13 cellular contexts compared by ENCODE assay signal in the genomic region with DNA sequence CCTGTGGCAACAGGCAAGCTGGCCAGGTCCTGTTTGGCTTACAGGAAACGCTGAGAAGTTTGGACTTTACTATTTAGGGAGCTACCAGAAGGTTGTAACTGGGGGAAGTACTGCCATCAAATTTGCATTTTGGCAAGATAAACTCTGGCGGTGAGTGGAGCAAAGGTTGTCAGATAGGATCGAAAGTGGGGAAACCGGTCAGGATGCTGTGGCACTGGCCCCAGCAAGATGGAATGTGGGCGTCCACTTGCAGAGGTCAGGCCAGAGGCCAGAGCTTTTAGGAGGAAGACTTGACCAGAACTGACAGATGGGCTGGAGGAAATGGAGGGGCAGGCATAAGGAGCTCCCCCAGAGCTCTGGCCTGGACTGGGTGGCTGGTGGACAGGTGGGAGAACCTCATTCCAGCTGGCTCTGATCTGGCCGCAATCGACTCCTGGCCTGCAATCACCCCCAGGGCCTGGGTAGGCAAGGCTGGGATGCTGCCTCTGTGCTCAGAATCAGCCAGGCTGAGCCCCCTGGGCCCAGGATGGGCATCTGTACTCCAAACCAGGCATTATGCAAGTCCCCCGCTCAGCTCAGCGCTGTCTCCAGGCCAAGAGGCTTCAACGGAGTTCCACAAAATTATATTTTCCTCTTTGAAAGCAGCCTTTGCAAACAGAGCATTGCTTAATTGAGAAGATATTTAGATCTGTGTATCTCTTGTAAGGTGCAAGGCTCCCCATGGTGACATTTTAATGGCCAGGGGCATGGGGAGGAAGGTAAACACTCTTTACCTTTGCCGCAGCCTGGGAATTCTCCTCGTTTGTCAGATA.
DNase-seq lines count a peak whose midpoint lies in the region; ATAC-seq, FAIRE-seq and TF ChIP-seq lines count a peak whose summit lies in the region.
"Had no signal": no experiment of that assay in that cellular context is flagged by ENCODE, and none has a peak within 500 bp of the region (broad histone marks: within the 10 kb centered on the region; RNA-seq: fewer than 3 reads in every experiment).

No MANE protein-coding gene starts in this region.

- H3K4me3 ChIP-seq in right cardiac atrium (ENCODE audit: low read length) (no peak overlapping the region), H1 (ENCODE audit: extremely low read depth in 1 of 4, insufficient read depth in 2 of 4, low read depth in 3 of 4, low read length in 4 of 4) (no peak overlapping the region), mucosa of stomach (ENCODE audit: low read length) (peak overlapping the region; percentile 69)
- H3K4me3 ChIP-seq: breast epithelium, gastroesophageal sphincter had no signal

- H3K27me3 ChIP-seq in right cardiac atrium (ENCODE audit: control insufficient read depth, insufficient read depth) (no peaks in the 10 kb centered on the region), H1 (replicated peaks in 1 of 4; ENCODE audit: control insufficient read depth in 3 of 4, extremely low read depth in 1 of 4, insufficient read depth in 3 of 4, low read length in 3 of 4) (peaks cover 0 to 2% (median under 1%) of the 10 kb centered on the region in 4 experiments; a peak in 1 of 7 replicates), mucosa of stomach (ENCODE audit: control insufficient read depth, insufficient read depth, low read length) (no peaks in the 10 kb centered on the region), H9 (ENCODE audit: insufficient read depth, low read length) (no peaks in the 10 kb centered on the region)

- H4K8ac ChIP-seq in H1 (ENCODE audit: extremely low read depth, insufficient read depth, low read length) = no peak overlapping the region
- no peak overlapping the region for H4K8ac ChIP-seq in H9 (replicated peaks; ENCODE audit: insufficient read length, low read depth, low read length)

- intact Hi-C loops in right cardiac atrium (cut with DNase I) (no loop called here), Right ventricle myocardium inferior (cut with DNase I) (no loop called here)

- H3K9me3 ChIP-seq in right cardiac atrium (ENCODE audit: control insufficient read depth, low read length) = no peaks in the 10 kb centered on the region
- no peaks in the 10 kb centered on the region for H3K9me3 ChIP-seq in H1 (ENCODE audit: insufficient read depth in 2 of 2, low read depth in 1 of 2, low read length in 1 of 2)
- no peaks in the 10 kb centered on the region for H3K9me3 ChIP-seq in mucosa of stomach (ENCODE audit: control insufficient read depth, low read length)
- H3K9me3 ChIP-seq in H9 (ENCODE audit: control insufficient read depth, low read depth, low read length) = no peaks in the 10 kb centered on the region
- H3K9me3 ChIP-seq: breast epithelium, gastroesophageal sphincter had no signal

- H3K56ac ChIP-seq in H1 (replicated peaks; ENCODE audit: insufficient read length, low read depth, low read length) (no peak overlapping the region), H9 (ENCODE audit: insufficient read length, low read depth, low read length) (no peak overlapping the region)

- H3K36me3 ChIP-seq in H1 (ENCODE audit: control insufficient read depth in 2 of 4, insufficient read depth in 4 of 4, low read length in 3 of 4) = no peaks in the 10 kb centered on the region
- H3K36me3 ChIP-seq in mucosa of stomach (ENCODE audit: control insufficient read depth, insufficient read depth, low read length) = no peaks in the 10 kb centered on the region
- H3K36me3 ChIP-seq: breast epithelium, gastroesophageal sphincter had no signal

- H2BK12ac ChIP-seq in H1 (ENCODE audit: low read depth, low read length) (no peak overlapping the region), H9 (ENCODE audit: insufficient read length, low read depth, low read length) (no peak overlapping the region)

- H3K4me2 ChIP-seq in H1 (ENCODE audit: insufficient read depth in 1 of 2, low read depth in 2 of 2, low read length in 2 of 2) = no peak overlapping the region
- no peak overlapping the region for H3K4me2 ChIP-seq in H9 (ENCODE audit: insufficient read depth, insufficient read length, low read length)

- no peak for TF ChIP-seq RAD21 in H1 (IDR thresholded peaks at IDR 0.05 in 1 of 2, conservative IDR thresholded peaks at IDR 0.05 in 1 of 2; ENCODE audit: low read depth in 2 of 2, low read length in 2 of 2)

- H2BK5ac ChIP-seq in H1 (ENCODE audit: low read depth, low read length) (no peak overlapping the region), H9 (ENCODE audit: insufficient read length, low read length) (no peak overlapping the region)

- H2BK20ac ChIP-seq in H1 (ENCODE audit: low read length) (no peak overlapping the region), H9 (ENCODE audit: low read depth, low read length, poor library complexity, severe bottlenecking) (no peak overlapping the region)

- H2AK5ac ChIP-seq in H1 (ENCODE audit: low read depth, low read length) (no peak overlapping the region), H9 (ENCODE audit: insufficient read length, low read length) (no peak overlapping the region)

- H3K23ac ChIP-seq in H1 (ENCODE audit: insufficient read length) (no peak overlapping the region), H9 (ENCODE audit: insufficient read length, low read depth, low read length) (no peak overlapping the region)

- H3K79me1 ChIP-seq in H1 (ENCODE audit: low read depth, low read length) (no peaks in the 10 kb centered on the region), H9 (ENCODE audit: insufficient read depth, low read depth, low read length, poor library complexity, severe bottlenecking) (no peaks in the 10 kb centered on the region)

- H3K4me1 ChIP-seq in right cardiac atrium (ENCODE audit: control insufficient read depth, insufficient read depth, low read length) = no peaks in the 10 kb centered on the region
- peaks cover 0 to 8% (median 6%) of the 10 kb centered on the region in 4 experiments; a peak in 6 of 7 replicates for H3K4me1 ChIP-seq in H1 (replicated peaks in 1 of 4; ENCODE audit: control insufficient read depth in 3 of 4, insufficient read depth in 4 of 4, low read length in 3 of 4)
- peaks cover 68% of the 10 kb centered on the region for H3K4me1 ChIP-seq in mucosa of stomach (ENCODE audit: control insufficient read depth, insufficient read depth, low read length)
- peaks cover 2% of the 10 kb centered on the region; the same call in 1 of the 2 replicates for H3K4me1 ChIP-seq in H9 (ENCODE audit: insufficient read depth, low read length)
- H3K4me1 ChIP-seq: breast epithelium, gastroesophageal sphincter had no signal

- no peak overlapping the region for H2AFZ ChIP-seq in H1 (ENCODE audit: low read length)
- H2AFZ ChIP-seq in H9 (ENCODE audit: low read length) = no peak overlapping the region

- TF ChIP-seq CTCF in H1 (IDR thresholded peaks at IDR 0.05; ENCODE audit: control extremely low read depth in 1 of 3, insufficient read depth in 1 of 3, low read depth in 1 of 3, low read length in 3 of 3) = no peak
- TF ChIP-seq CTCF in H9 (conservative IDR thresholded peaks at IDR 0.05) = no peak

- POLR2A ChIA-PET in H1 (lab: Charles Lee; ENCODE audit: partially characterized antibody) = no interaction called here

- peak; percentile 45 to 70 for ATAC-seq in right cardiac atrium
- no peak for ATAC-seq in Right ventricle myocardium inferior
- ATAC-seq: gastroesophageal sphincter had no signal

- H3K27ac ChIP-seq in right cardiac atrium (ENCODE audit: low read length) = no peak overlapping the region
- no peak overlapping the region for H3K27ac ChIP-seq in H1 (ENCODE audit: low read depth, low read length)
- H3K27ac ChIP-seq in H9 (ENCODE audit: insufficient read length, low read depth, low read length) = no peak overlapping the region
- H3K27ac ChIP-seq: breast epithelium, gastroesophageal sphincter had no signal

- no peak for TF ChIP-seq EP300 in H1 (IDR thresholded peaks at IDR 0.05; ENCODE audit: borderline replicate concordance in 1 of 2, low read depth in 2 of 2, low read length in 2 of 2)

- FAIRE-seq in H1 (lab: Jason Lieb, UNC) = no peak
- FAIRE-seq: keratinocyte had no signal

- no peaks in the 10 kb centered on the region for H4K20me1 ChIP-seq in H1 (replicated peaks in 1 of 2; ENCODE audit: control insufficient read depth in 1 of 2, insufficient read depth in 2 of 2, low read length in 2 of 2)
- no peaks in the 10 kb centered on the region for H4K20me1 ChIP-seq in H9 (ENCODE audit: control insufficient read depth, insufficient read depth, insufficient read length)

- H3K4ac ChIP-seq in H1 (replicated peaks; ENCODE audit: insufficient read length, low read depth, low read length) (no peak overlapping the region), H9 (ENCODE audit: low read depth, low read length) (no peak overlapping the region)

- H2BK120ac ChIP-seq in H1 (replicated peaks; ENCODE audit: low read depth, low read length) = no peak overlapping the region
- H2BK120ac ChIP-seq in H9 (ENCODE audit: low read depth, low read length, poor library complexity, severe bottlenecking) = no peak overlapping the region

- no peak overlapping the region; the same call in 1 of the 2 replicates for H3K18ac ChIP-seq in H1 (ENCODE audit: extremely low read depth, low read length)
- H3K18ac ChIP-seq in H9 (ENCODE audit: insufficient read length, low read depth, low read length) = no peak overlapping the region

- H3K9me3 Mint-ChIP-seq in H9 = no peaks in the 10 kb centered on the region
- H3K9me3 Mint-ChIP-seq: stimulated activated naive CD8-positive, alpha-beta T cell treated with anti-CD3 and anti-CD28 coated beads, Interleukin-15, Interleukin-2, amounts not matched to agents 100 ng/mL and 50 ng/mL, for 24 hours had no signal

- H3T11ph ChIP-seq in H9 (ENCODE audit: low read length) = no peak overlapping the region

- no peak overlapping the region for H3K9ac ChIP-seq in H1 (replicated peaks in 1 of 4; ENCODE audit: extremely low read depth in 1 of 4, low read depth in 3 of 4, low read length in 3 of 4)
- H3K9ac ChIP-seq in mucosa of stomach (ENCODE audit: low read length) = peak overlapping the region; percentile 72
- H3K9ac ChIP-seq in H9 (ENCODE audit: extremely low read depth, insufficient read length, low read length) = no peak overlapping the region

- H4K91ac ChIP-seq in H1 (replicated peaks; ENCODE audit: insufficient read length, low read length) (no peak overlapping the region), H9 (ENCODE audit: insufficient read length, low read depth, low read length) (no peak overlapping the region)

- H4K5ac ChIP-seq in H1 (ENCODE audit: insufficient read length, low read depth, low read length) = no peak overlapping the region
- H4K5ac ChIP-seq in H9 (ENCODE audit: insufficient read length, low read depth, low read length) = no peak overlapping the region

- no peak for TF ChIP-seq POLR2A in H1 (IDR thresholded peaks at IDR 0.05; ENCODE audit: control extremely low read depth in 1 of 2, low read depth in 2 of 2, low read length in 2 of 2)

- no peak for DNase-seq in right cardiac atrium
- no peak for DNase-seq in Right ventricle myocardium inferior (ENCODE audit: missing footprints)
- DNase-seq in H1 (ENCODE audit: low read depth in 1 of 2, low spot score in 2 of 2) = no peak
- DNase-seq in NCI-H2081 treated with DMSO at 0.1 percent for 48 hours (lab: John Stamatoyannopoulos, UW) = no peak
- DNase-seq in H9 = no peak
- DNase-seq in activated CD4-positive, CD25-positive, alpha-beta regulatory T cell (lab: John Stamatoyannopoulos, UW) = no peak
- DNase-seq in SKM-1 (lab: John Stamatoyannopoulos, UW; ENCODE audit: unreplicated experiment) = no peak
- DNase-seq: activated naive CD4-positive, alpha-beta T cell treated with anti-CD3 and anti-CD28 coated beads, Interleukin-2, amount 50 U/mL, for 16 hours had no signal

- peaks cover 12% of the 10 kb centered on the region for H3K27me3 Mint-ChIP-seq in H9 (ENCODE audit: low read depth)

- peaks cover 27 to 33% of the 10 kb centered on the region in 2 experiments for H3K4me1 Mint-ChIP-seq in H9

- no peaks in the 10 kb centered on the region; a peak in 1 of 7 replicates for H3K36me3 Mint-ChIP-seq in H9 (ENCODE audit: insufficient read depth in 1 of 3, low read depth in 3 of 3)

- peak overlapping the region in 1 of 3 experiments; percentile 36; a peak in 1 of 7 replicates for H3K27ac Mint-ChIP-seq in H9
- H3K27ac Mint-ChIP-seq: stimulated activated naive CD8-positive, alpha-beta T cell treated with anti-CD3 and anti-CD28 coated beads, Interleukin-15, Interleukin-2, amounts not matched to agents 100 ng/mL and 50 ng/mL, for 24 hours had no signal

- 65% methylated on average over 12 of the region's 12 CpGs for WGBS in right cardiac atrium
- WGBS in H1 (ENCODE audit: extremely low coverage in 1 of 2, insufficient coverage in 1 of 2, insufficient read length in 1 of 2, insufficient replicate concordance in 2 of 2, low coverage in 1 of 2, low lambda C conversion rate in 2 of 2, missing lambda C conversion rate in 1 of 2), 2 experiments = 90% methylated on average over 12 of the region's 12 CpGs; no CpG with 5 or more reads in 1 of the 2 experiments
- no CpG with 5 or more reads among the region's 12 CpGs for WGBS in H9 (ENCODE audit: extremely low coverage, insufficient read length, low lambda C conversion rate)

- H3K14ac ChIP-seq in H1 (ENCODE audit: insufficient read length) = no peak overlapping the region
- no peak overlapping the region for H3K14ac ChIP-seq in H9 (ENCODE audit: insufficient read depth, low read length)

- H2BK15ac ChIP-seq in H1 (ENCODE audit: low read length) = 0 out of 2 replicates have a peak overlapping the region, but pooled peaks have one; percentile 46
- H2BK15ac ChIP-seq in H9 (ENCODE audit: low read depth, low read length) = no peak overlapping the region

- no peak overlapping the region for H3K4me3 Mint-ChIP-seq in H9
- H3K4me3 Mint-ChIP-seq: stimulated activated naive CD8-positive, alpha-beta T cell treated with anti-CD3 and anti-CD28 coated beads, Interleukin-15, Interleukin-2, amounts not matched to agents 100 ng/mL and 50 ng/mL, for 24 hours had no signal

- CTCF ChIA-PET in H1 (lab: Charles Lee; ENCODE audit: partially characterized antibody) = interaction anchor here (0.9 to 1.8 kb wide), 7 partner anchors 9 to 205 kb away, joined by 3 to 9 read pairs (median 4); no protein-coding TSS in a partner anchor

- H3K79me2 ChIP-seq in H1 (ENCODE audit: control insufficient read depth in 1 of 2, insufficient read depth in 2 of 2, low read length in 2 of 2) (no peaks in the 10 kb centered on the region), H9 (ENCODE audit: insufficient read depth, low read length) (no peaks in the 10 kb centered on the region)

- H3K23me2 ChIP-seq in H1 (ENCODE audit: low read depth, low read length) = no peaks in the 10 kb centered on the region
- no peaks in the 10 kb centered on the region for H3K23me2 ChIP-seq in H9 (ENCODE audit: insufficient read length, low read depth, low read length, poor library complexity, severe bottlenecking)
